In the genomic region with DNA sequence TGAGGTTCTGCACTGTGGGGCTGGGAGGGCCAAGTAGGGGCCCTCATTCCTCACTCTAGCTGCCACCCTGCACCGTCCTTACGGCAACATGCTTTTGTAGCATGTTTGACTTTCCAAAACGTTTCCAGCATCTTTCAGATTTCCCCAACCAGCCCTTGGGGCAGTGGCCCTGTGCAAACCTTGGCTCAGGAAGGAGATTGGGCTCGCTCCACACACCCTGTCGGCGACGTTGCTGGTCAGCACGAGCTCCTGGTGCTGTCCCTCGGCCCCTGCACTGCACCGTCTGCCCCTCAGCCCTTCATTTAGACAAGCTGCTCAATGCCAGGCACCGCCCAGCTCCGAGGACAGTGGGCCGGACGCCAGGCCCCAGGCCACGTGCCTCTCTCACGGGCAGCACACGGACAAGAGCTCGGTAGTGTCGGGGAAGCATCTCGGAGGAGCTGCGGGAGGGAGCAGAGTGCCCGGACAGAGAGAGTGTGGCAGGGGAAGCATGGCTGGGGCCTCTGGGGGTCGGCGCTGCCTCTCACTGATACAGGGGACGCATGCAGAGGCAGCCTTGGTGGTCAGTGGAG, we compare ENCODE assay signal across 1 cellular context.
TF ChIP-seq lines count a peak whose summit lies in the region.

No MANE protein-coding gene starts in this region.

TF ChIP-seq in HepG2, 621 proteins besides CTCF, POLR2A, EP300 and RAD21:
- TF ChIP-seq DR1 (CRISPR knock-in tag; IDR thresholded peaks at IDR 0.05) = no peak
- TF ChIP-seq ZNF687 (CRISPR knock-in tag; IDR thresholded peaks at IDR 0.05) = peak; percentile 40
- TF ChIP-seq MLX (CRISPR knock-in tag; IDR thresholded peaks at IDR 0.05) = no peak
- no peak for TF ChIP-seq KDM3A (CRISPR knock-in tag; IDR thresholded peaks at IDR 0.05; ENCODE audit: low read depth)
- TF ChIP-seq POGZ (CRISPR knock-in tag; IDR thresholded peaks at IDR 0.05) = no peak
- no peak for TF ChIP-seq ZNF879 (CRISPR knock-in tag; IDR thresholded peaks at IDR 0.05)
- TF ChIP-seq SALL1 (CRISPR knock-in tag; IDR thresholded peaks at IDR 0.05) = peak; percentile 40; the same call in 1 of the 2 replicates
- no peak for TF ChIP-seq DZIP1 (CRISPR knock-in tag; IDR thresholded peaks at IDR 0.05)
- no peak for TF ChIP-seq ZFYVE20 (CRISPR knock-in tag; IDR thresholded peaks at IDR 0.05; ENCODE audit: borderline replicate concordance, low read depth)
- TF ChIP-seq RFXAP (CRISPR knock-in tag; IDR thresholded peaks at IDR 0.05; ENCODE audit: borderline replicate concordance) = no peak
- no peak; the same call in 1 of the 2 replicates for TF ChIP-seq RXRA (CRISPR knock-in tag; IDR thresholded peaks at IDR 0.05)
- no peak for TF ChIP-seq JDP2 (CRISPR knock-in tag; IDR thresholded peaks at IDR 0.05; ENCODE audit: borderline replicate concordance)
- TF ChIP-seq NFKB2 (CRISPR knock-in tag; IDR thresholded peaks at IDR 0.05; ENCODE audit: borderline replicate concordance) = 0 out of 2 replicates have a peak, but pooled peaks have one; percentile 9
- no peak for TF ChIP-seq ZNF335 (CRISPR knock-in tag; IDR thresholded peaks at IDR 0.05)
- no peak for TF ChIP-seq HDAC6 (IDR thresholded peaks at IDR 0.05; ENCODE audit: low read depth, low read length)
- TF ChIP-seq, protein P1, sequence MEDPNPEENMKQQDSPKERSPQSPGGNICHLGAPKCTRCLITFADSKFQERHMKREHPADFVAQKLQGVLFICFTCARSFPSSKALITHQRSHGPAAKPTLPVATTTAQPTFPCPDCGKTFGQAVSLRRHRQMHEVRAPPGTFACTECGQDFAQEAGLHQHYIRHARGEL (CRISPR knock-in tag; IDR thresholded peaks at IDR 0.05) = no peak
- TF ChIP-seq ZNF747 (CRISPR knock-in tag; IDR thresholded peaks at IDR 0.05; ENCODE audit: borderline replicate concordance) = no peak
- TF ChIP-seq GABPB1 (CRISPR knock-in tag; IDR thresholded peaks at IDR 0.05) = no peak
- TF ChIP-seq ZNF326 (CRISPR knock-in tag; IDR thresholded peaks at IDR 0.05; ENCODE audit: borderline replicate concordance) = no peak
- TF ChIP-seq SP5 (CRISPR knock-in tag; IDR thresholded peaks at IDR 0.05; ENCODE audit: borderline replicate concordance, low read depth) = no peak
- no peak for TF ChIP-seq FOXP4 (CRISPR knock-in tag; IDR thresholded peaks at IDR 0.05)
- no peak for TF ChIP-seq PITX1 (CRISPR knock-in tag; IDR thresholded peaks at IDR 0.05)
- TF ChIP-seq ARID2 (CRISPR knock-in tag; IDR thresholded peaks at IDR 0.05; ENCODE audit: borderline replicate concordance) = no peak
- no peak for TF ChIP-seq HNF4G (IDR thresholded peaks at IDR 0.05; ENCODE audit: borderline replicate concordance, low read depth, low read length)
- TF ChIP-seq HNF4G (CRISPR knock-in tag; IDR thresholded peaks at IDR 0.05; ENCODE audit: borderline replicate concordance, low read depth) = no peak
- 0 out of 2 replicates have a peak, but pooled peaks have one; percentile 55 for TF ChIP-seq MAX (IDR thresholded peaks at IDR 0.05)
- TF ChIP-seq ZNF331 (CRISPR knock-in tag; IDR thresholded peaks at IDR 0.05) = no peak
- TF ChIP-seq, protein P2, sequence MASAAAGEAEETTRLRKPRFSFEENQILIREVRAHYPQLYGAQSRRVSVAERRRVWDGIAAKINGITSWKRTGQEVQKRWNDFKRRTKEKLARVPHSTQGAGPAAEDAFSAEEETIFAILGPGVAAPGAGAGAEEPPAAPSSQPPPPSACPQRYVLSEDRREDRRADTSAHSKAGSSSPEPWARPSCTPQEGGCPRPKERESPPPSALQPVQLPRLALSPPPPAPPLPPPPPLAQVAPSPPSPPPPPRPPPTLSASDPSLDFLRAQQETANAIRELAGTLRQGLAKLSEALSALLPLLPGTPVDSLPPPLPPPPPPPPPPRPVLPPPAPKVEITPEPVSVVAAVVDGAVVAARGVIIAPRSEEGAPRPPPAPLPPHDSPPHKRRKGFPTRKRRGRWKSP (CRISPR knock-in tag; IDR thresholded peaks at IDR 0.05) = no peak
- TF ChIP-seq PHB2 (IDR thresholded peaks at IDR 0.05; ENCODE audit: partially characterized antibody) = no peak
- TF ChIP-seq, protein P3, sequence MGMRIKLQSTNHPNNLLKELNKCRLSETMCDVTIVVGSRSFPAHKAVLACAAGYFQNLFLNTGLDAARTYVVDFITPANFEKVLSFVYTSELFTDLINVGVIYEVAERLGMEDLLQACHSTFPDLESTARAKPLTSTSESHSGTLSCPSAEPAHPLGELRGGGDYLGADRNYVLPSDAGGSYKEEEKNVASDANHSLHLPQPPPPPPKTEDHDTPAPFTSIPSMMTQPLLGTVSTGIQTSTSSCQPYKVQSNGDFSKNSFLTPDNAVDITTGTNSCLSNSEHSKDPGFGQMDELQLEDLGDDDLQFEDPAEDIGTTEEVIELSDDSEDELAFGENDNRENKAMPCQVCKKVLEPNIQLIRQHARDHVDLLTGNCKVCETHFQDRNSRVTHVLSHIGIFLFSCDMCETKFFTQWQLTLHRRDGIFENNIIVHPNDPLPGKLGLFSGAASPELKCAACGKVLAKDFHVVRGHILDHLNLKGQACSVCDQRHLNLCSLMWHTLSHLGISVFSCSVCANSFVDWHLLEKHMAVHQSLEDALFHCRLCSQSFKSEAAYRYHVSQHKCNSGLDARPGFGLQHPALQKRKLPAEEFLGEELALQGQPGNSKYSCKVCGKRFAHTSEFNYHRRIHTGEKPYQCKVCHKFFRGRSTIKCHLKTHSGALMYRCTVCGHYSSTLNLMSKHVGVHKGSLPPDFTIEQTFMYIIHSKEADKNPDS (CRISPR knock-in tag; IDR thresholded peaks at IDR 0.05) = no peak
- TF ChIP-seq LCORL (IDR thresholded peaks at IDR 0.05) = no peak
- TF ChIP-seq LCORL (CRISPR knock-in tag; IDR thresholded peaks at IDR 0.05) = no peak
